In genomic region chr3:20022954-20023644, GRCh38 we compare ENCODE assay signal across 16 cellular contexts. TPM values are rescaled to one million over a fixed set of nuclear protein-coding genes. Genes with fewer than 3 reads are reported as not detected.
DNase-seq lines count a peak whose midpoint lies in the region; ATAC-seq and FAIRE-seq lines count a peak whose summit lies in the region.
"Had no signal": no experiment of that assay in that cellular context is flagged by ENCODE, and none has a peak within 500 bp of the region (broad histone marks: within the 10 kb centered on the region; RNA-seq: fewer than 3 reads in every experiment).

No MANE protein-coding gene starts in this region.

- 33% methylated on average over 2 of the region's 2 CpGs for WGBS in right cardiac atrium

- peak overlapping the region; percentile 37 for H3K27ac Mint-ChIP-seq in T-helper 17 cell
- H3K27ac Mint-ChIP-seq: natural killer cell, type B pancreatic cell had no signal

- H3K4me3 Mint-ChIP-seq in T-helper 17 cell: no peak overlapping the region
- H3K4me3 Mint-ChIP-seq: natural killer cell, type B pancreatic cell had no signal

- ATAC-seq in T-helper 17 cell (no peak), right cardiac atrium (no peak), HG02571 (IDR thresholded peaks at IDR 0.05; ENCODE audit: unreplicated experiment) (no peak), HG03469 (IDR thresholded peaks at IDR 0.05; ENCODE audit: unreplicated experiment) (no peak)
- ATAC-seq: activated CD4-positive, CD25-positive, alpha-beta regulatory T cell treated with anti-CD3 and anti-CD28 coated beads, Interleukin-2, amount 50 U/mL, for 24 hours; natural killer cell had no signal

- intact Hi-C loops in right cardiac atrium (cut with DNase I): loop anchor here in 1 of 4 donors (10.0 kb wide), 1 partner anchor 138 kb away; no protein-coding TSS in a partner anchor

- H3K9me3 ChIP-seq in T-helper 17 cell (ENCODE audit: control insufficient read depth, low read length, poor library complexity, severe bottlenecking): no peaks in the 10 kb centered on the region
- H3K9me3 ChIP-seq in right cardiac atrium (ENCODE audit: control insufficient read depth, low read length): no peaks in the 10 kb centered on the region
- H3K9me3 ChIP-seq in skeletal muscle tissue (ENCODE audit: control insufficient read depth in 3 of 3, low read length in 3 of 3): no peaks in the 10 kb centered on the region
- H3K9me3 ChIP-seq: adrenal gland had no signal

- no peaks in the 10 kb centered on the region for H3K36me3 Mint-ChIP-seq in T-helper 17 cell (ENCODE audit: low read depth)
- H3K36me3 Mint-ChIP-seq: natural killer cell, type B pancreatic cell had no signal

- H3K4me3 ChIP-seq in right cardiac atrium (ENCODE audit: low read length) (no peak overlapping the region), skeletal muscle tissue (ENCODE audit: low read length in 3 of 3) (no peak overlapping the region)
- H3K4me3 ChIP-seq: adrenal gland had no signal

- H3K4me1 ChIP-seq in right cardiac atrium (ENCODE audit: control insufficient read depth, insufficient read depth, low read length): peaks cover 1% of the 10 kb centered on the region
- H3K4me1 ChIP-seq in skeletal muscle tissue (ENCODE audit: control insufficient read depth in 3 of 3, insufficient read depth in 3 of 3, low read length in 3 of 3): peaks cover 0 to 3% (median 0%) of the 10 kb centered on the region in 3 donors
- H3K4me1 ChIP-seq: adrenal gland had no signal

- no peak overlapping the region for H3K9ac ChIP-seq in skeletal muscle tissue (ENCODE audit: low read depth in 1 of 3, low read length in 3 of 3)

- no peaks in the 10 kb centered on the region for H3K36me3 ChIP-seq in skeletal muscle tissue (ENCODE audit: control insufficient read depth in 3 of 3, insufficient read depth in 3 of 3, low read length in 3 of 3)
- H3K36me3 ChIP-seq: adrenal gland had no signal

- FAIRE-seq in urothelium cell line (lab: Jason Lieb, UNC): no peak
- FAIRE-seq: kidney had no signal

- H3K27ac ChIP-seq in right cardiac atrium (ENCODE audit: low read length) (peak overlapping the region; percentile 87), skeletal muscle tissue (ENCODE audit: low read depth, low read length) (peak overlapping the region; percentile 49)

- peaks cover 9% of the 10 kb centered on the region for H3K4me1 Mint-ChIP-seq in T-helper 17 cell
- H3K4me1 Mint-ChIP-seq: natural killer cell had no signal

- H3K27me3 Mint-ChIP-seq in T-helper 17 cell: no peaks in the 10 kb centered on the region
- H3K27me3 Mint-ChIP-seq: type B pancreatic cell had no signal

- peak; percentile 63 for DNase-seq in CMK (ENCODE audit: low read depth)
- no peak for DNase-seq in T-helper 17 cell
- no peak for DNase-seq in right cardiac atrium
- no peak for DNase-seq in AML-193 (lab: John Stamatoyannopoulos, UW)
- DNase-seq in urothelium cell line (ENCODE audit: low spot score): no peak
- DNase-seq: DMS79, kidney, natural killer cell had no signal

- no peaks in the 10 kb centered on the region for H3K27me3 ChIP-seq in right cardiac atrium (ENCODE audit: control insufficient read depth, insufficient read depth)
- no peaks in the 10 kb centered on the region for H3K27me3 ChIP-seq in skeletal muscle tissue (ENCODE audit: control insufficient read depth in 3 of 3, insufficient read depth in 3 of 3, low read length in 3 of 3)
- H3K27me3 ChIP-seq: adrenal gland had no signal

RNA-seq across cellular contexts. Expression of gene PP2D1, which starts 11.0 kb away (rescaled TPM):
- total RNA-seq in T-helper 17 cell: not detected
- not detected for total RNA-seq in right cardiac atrium
- polyA plus RNA-seq in right cardiac atrium: not detected
- not detected for total RNA-seq in skeletal muscle tissue
- total RNA-seq: adrenal gland, dermis microvascular lymphatic vessel endothelial cell, fibroblast of villous mesenchyme, kidney, natural killer cell had no signal
- polyA plus RNA-seq: adrenal gland had no signal

RNA-seq across cellular contexts. Expression of gene KAT2B, which starts 17.1 kb away (rescaled TPM):
- 100 to 1,000 TPM; 157 to 161 TPM for total RNA-seq in T-helper 17 cell
- total RNA-seq in right cardiac atrium: 10 to 100 TPM; 58.2 to 71.5 (median 71.1) TPM
- 20.9 TPM for polyA plus RNA-seq in right cardiac atrium
- total RNA-seq in skeletal muscle tissue: 8.4 TPM
